ENCODE assay signal across 1 cellular context in the genomic region with DNA sequence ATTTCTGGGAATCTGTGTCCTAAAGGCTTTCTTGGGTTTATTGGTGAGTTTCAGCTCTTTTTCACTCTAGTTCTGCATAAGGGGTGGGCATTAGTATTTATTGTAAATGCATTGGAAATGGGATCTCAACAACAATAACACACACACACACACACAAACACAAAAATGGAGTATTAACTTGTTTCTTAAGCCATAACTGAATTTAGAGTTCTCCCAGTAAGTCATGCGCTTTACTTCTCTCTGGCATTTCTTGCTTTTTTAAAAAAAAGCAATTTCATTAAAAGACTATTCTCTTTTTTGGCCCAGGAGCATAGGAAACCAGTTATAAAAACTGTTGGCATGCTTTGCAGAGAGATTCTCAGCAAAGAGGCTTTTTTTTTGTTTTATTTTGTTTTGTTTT.
TF ChIP-seq lines count a peak whose summit lies in the region.

No MANE protein-coding gene starts in this region.

TF ChIP-seq in WTC11, 78 proteins besides CTCF, POLR2A, EP300 and RAD21 (continued from another document):
- TF ChIP-seq ZNF416 (CRISPR knock-in tag; IDR thresholded peaks at IDR 0.05) (no peak), FOXP1 (CRISPR knock-in tag; IDR thresholded peaks at IDR 0.05; ENCODE audit: borderline replicate concordance) (no peak), MXD4 (CRISPR knock-in tag; IDR thresholded peaks at IDR 0.05; ENCODE audit: borderline replicate concordance) (no peak), NR3C1 (CRISPR knock-in tag; conservative IDR thresholded peaks at IDR 0.05; ENCODE audit: low read depth) (no peak)
- TF ChIP-seq, protein P1, sequence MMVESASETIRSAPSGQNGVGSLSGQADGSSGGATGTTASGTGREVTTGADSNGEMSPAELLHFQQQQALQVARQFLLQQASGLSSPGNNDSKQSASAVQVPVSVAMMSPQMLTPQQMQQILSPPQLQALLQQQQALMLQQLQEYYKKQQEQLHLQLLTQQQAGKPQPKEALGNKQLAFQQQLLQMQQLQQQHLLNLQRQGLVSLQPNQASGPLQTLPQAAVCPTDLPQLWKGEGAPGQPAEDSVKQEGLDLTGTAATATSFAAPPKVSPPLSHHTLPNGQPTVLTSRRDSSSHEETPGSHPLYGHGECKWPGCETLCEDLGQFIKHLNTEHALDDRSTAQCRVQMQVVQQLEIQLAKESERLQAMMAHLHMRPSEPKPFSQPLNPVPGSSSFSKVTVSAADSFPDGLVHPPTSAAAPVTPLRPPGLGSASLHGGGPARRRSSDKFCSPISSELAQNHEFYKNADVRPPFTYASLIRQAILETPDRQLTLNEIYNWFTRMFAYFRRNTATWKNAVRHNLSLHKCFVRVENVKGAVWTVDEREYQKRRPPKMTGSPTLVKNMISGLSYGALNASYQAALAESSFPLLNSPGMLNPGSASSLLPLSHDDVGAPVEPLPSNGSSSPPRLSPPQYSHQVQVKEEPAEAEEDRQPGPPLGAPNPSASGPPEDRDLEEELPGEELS (CRISPR knock-in tag; IDR thresholded peaks at IDR 0.05) = no peak
